8 cellular contexts compared by ENCODE assay signal in genomic region chr20:1894951-1895673, GRCh38. TPM values are rescaled to one million over a fixed set of nuclear protein-coding genes. Genes with fewer than 3 reads are reported as not detected.
DNase-seq lines count a peak whose midpoint lies in the region; ATAC-seq lines count a peak whose summit lies in the region.

TSS of gene SIRPA (plus strand) at chr20:1895407. CDS start at chr20:1895448, 41 bp downstream.

- H3K27me3 ChIP-seq in neuronal stem cell (ENCODE audit: control insufficient read depth in 3 of 3, insufficient read depth in 3 of 3, low read depth in 1 of 3, low read length in 3 of 3): peaks cover 0 to 13% (median 11%) of the 10 kb centered on the region in 3 experiments

- intact Hi-C loops in Right ventricle myocardium inferior (cut with DNase I): loop anchor here (2.0 to 10.0 kb wide), 4 partner anchors 37 to 280 kb away; no protein-coding TSS in a partner anchor

- peaks cover 0 to 2% of the 10 kb centered on the region in 2 donors for H3K9me3 ChIP-seq in neuronal stem cell (replicated peaks in 1 of 2; ENCODE audit: control insufficient read depth in 2 of 2, insufficient read depth in 1 of 2, low read depth in 1 of 2, low read length in 2 of 2)

- no peaks in the 10 kb centered on the region for H3K79me1 ChIP-seq in neuronal stem cell (ENCODE audit: low read depth, low read length)

- no peak within 1 kb of the TSS for H3K23ac ChIP-seq in neuronal stem cell (ENCODE audit: low read depth, low read length, poor library complexity)

- no peak within 1 kb of the TSS for H4K91ac ChIP-seq in neuronal stem cell (ENCODE audit: low read depth, low read length, poor library complexity)

- no peak within 1 kb of the TSS for H3K4ac ChIP-seq in neuronal stem cell (ENCODE audit: low read length)

- H2BK12ac ChIP-seq in neuronal stem cell (ENCODE audit: low read length): no peak within 1 kb of the TSS

- peaks cover 7 to 10% of the 10 kb centered on the region in 2 donors for H3K4me1 ChIP-seq in neuronal stem cell (ENCODE audit: control insufficient read depth in 2 of 2, insufficient read depth in 1 of 2, low read depth in 1 of 2, low read length in 2 of 2)

- no peak within 1 kb of the TSS for H2BK120ac ChIP-seq in neuronal stem cell (ENCODE audit: low read depth, low read length)

- H3K9ac ChIP-seq in neuronal stem cell (ENCODE audit: low read depth, low read length, poor library complexity): peak within 1 kb of the TSS; percentile 78

- no CpG with 5 or more reads among the region's 74 CpGs for WGBS in neuronal stem cell (ENCODE audit: extremely low coverage in 2 of 2, insufficient read length in 2 of 2, insufficient replicate concordance in 1 of 2), 2 donors

- peak within 1 kb of the TSS; percentile 47 for H2BK5ac ChIP-seq in neuronal stem cell (ENCODE audit: low read length)

- H2AFZ ChIP-seq in neuronal stem cell (ENCODE audit: low read length): peak within 1 kb of the TSS; percentile 96

- no peak within 1 kb of the TSS for H4K8ac ChIP-seq in neuronal stem cell (ENCODE audit: low read depth, low read length)

- no peaks in the 10 kb centered on the region for H3K36me3 ChIP-seq in neuronal stem cell (replicated peaks in 1 of 2; ENCODE audit: control insufficient read depth in 2 of 2, insufficient read depth in 2 of 2, low read length in 2 of 2)

- peak; percentile 61 for ATAC-seq in Right ventricle myocardium inferior
- ATAC-seq in GM21737 (IDR thresholded peaks at IDR 0.05; ENCODE audit: unreplicated experiment): no peak

- DNase-seq in SIG-M5 treated with dmso at 0.1 percent for 504 hours (lab: John Stamatoyannopoulos, UW; ENCODE audit: unreplicated experiment) (peak; percentile 69), SIG-M5 (lab: John Stamatoyannopoulos, UW) (no peak), NCI-H1092 treated with DMSO at 0.1 percent for 48 hours (lab: John Stamatoyannopoulos, UW) (peak; percentile 72), amniotic epithelial cell (ENCODE audit: low read depth) (peak; percentile 74), Right ventricle myocardium inferior (ENCODE audit: missing footprints) (peak; percentile 83), neuronal stem cell (ENCODE audit: low spot score) (peak; percentile 45), DMS153 (lab: John Stamatoyannopoulos, UW) (no peak)

- H3K14ac ChIP-seq in neuronal stem cell (ENCODE audit: low read length): no peak within 1 kb of the TSS

- peak within 1 kb of the TSS; percentile 81 for H3K4me2 ChIP-seq in neuronal stem cell (ENCODE audit: insufficient read depth, low read length, poor library complexity, severe bottlenecking)

- peak within 1 kb of the TSS; percentile 88 for H3K18ac ChIP-seq in neuronal stem cell (ENCODE audit: low read length)

- peak within 1 kb of the TSS; percentile 74 to 86 for H3K4me3 ChIP-seq in neuronal stem cell (ENCODE audit: low read length in 2 of 2)

- peak within 1 kb of the TSS; percentile 40 for H3K27ac ChIP-seq in neuronal stem cell (replicated peaks; ENCODE audit: low read length)

- H2AK5ac ChIP-seq in neuronal stem cell (ENCODE audit: low read depth, low read length): peak within 1 kb of the TSS; percentile 64

- peak within 1 kb of the TSS; percentile 22 for H2BK15ac ChIP-seq in neuronal stem cell (ENCODE audit: low read length)

RNA-seq across cellular contexts. Expression of gene SIRPA, which starts in this region (rescaled TPM):
- total RNA-seq in Right ventricle myocardium inferior: 20.9 TPM
- polyA plus RNA-seq in neuronal stem cell (2013, experiment 1 of 2): 8.4 TPM
- 8.4 TPM for polyA plus RNA-seq in neuronal stem cell (2013, experiment 2 of 2)

Comparison
In these comparisons a context has a peak if more than half of its experiments do, and no peak if none do; other contexts are left out.
1. DNase-seq: peak in SIG-M5 treated with dmso at 0.1 percent for 504 hours (single experiment), NCI-H1092 treated with DMSO at 0.1 percent for 48 hours (single experiment), amniotic epithelial cell (single experiment), Right ventricle myocardium inferior (single experiment) and neuronal stem cell (single experiment); none in SIG-M5 (single experiment) and DMS153 (single experiment).